ENCODE assay signal across 11 cellular contexts in genomic region chr15:80619677-80620076, GRCh38.
DNase-seq lines count a peak whose midpoint lies in the region; ATAC-seq, FAIRE-seq and TF ChIP-seq lines count a peak whose summit lies in the region.
"Had no signal": no experiment of that assay in that cellular context is flagged by ENCODE, and none has a peak within 500 bp of the region (broad histone marks: within the 10 kb centered on the region; RNA-seq: fewer than 3 reads in every experiment).

No MANE protein-coding gene starts in this region.

- peaks cover 19% of the 10 kb centered on the region for H3K4me1 ChIP-seq in endothelial cell of umbilical vein (ENCODE audit: control insufficient read depth, extremely low read depth, insufficient read depth, low read length)
- peaks cover 0 to 2% of the 10 kb centered on the region in 2 donors for H3K4me1 ChIP-seq in gastrocnemius medialis

- H4K20me1 ChIP-seq in endothelial cell of umbilical vein (replicated peaks; ENCODE audit: control insufficient read depth, extremely low read depth, insufficient read depth, low read length) = no peaks in the 10 kb centered on the region

- H3K4me3 ChIP-seq in endothelial cell of umbilical vein (replicated peaks in 1 of 3; ENCODE audit: insufficient read depth in 1 of 3, low read depth in 1 of 3, low read length in 3 of 3) (no peak overlapping the region), gastrocnemius medialis (no peak overlapping the region)
- H3K4me3 ChIP-seq: MG63, SJSA1 had no signal

- in situ Hi-C loops in gastrocnemius medialis (cut with MboI; ENCODE audit: low sequenced_read_pairs in 4 of 4) = no loop called here

- H3K36me3 Mint-ChIP-seq in activated T-helper 2 cell treated with anti-CD3 and anti-CD28 coated beads, Interferon-gamma antibody, Interleukin-2, Interleukin-4, amounts not matched to agents 10 μg/mL and 5 μg/mL and 100 μg/mL, durations not matched to agents 14 hours and 24 hours and 36 hours (ENCODE audit: low read depth) = no peaks in the 10 kb centered on the region

- no peaks in the 10 kb centered on the region for H3K9me3 ChIP-seq in endothelial cell of umbilical vein (replicated peaks; ENCODE audit: control insufficient read depth, insufficient read depth, low read length)
- peaks cover 0 to 7% (median 0%) of the 10 kb centered on the region in 3 donors for H3K9me3 ChIP-seq in gastrocnemius medialis

- no peaks in the 10 kb centered on the region for H3K79me2 ChIP-seq in endothelial cell of umbilical vein (ENCODE audit: control insufficient read depth, insufficient read depth, low read length)

- H3K27me3 ChIP-seq in endothelial cell of umbilical vein (ENCODE audit: control insufficient read depth in 2 of 2, insufficient read depth in 2 of 2, low read length in 2 of 2) = no peaks in the 10 kb centered on the region
- peaks cover 0 to 2% (median 0%) of the 10 kb centered on the region in 3 donors for H3K27me3 ChIP-seq in gastrocnemius medialis
- H3K27me3 ChIP-seq: MG63, SJSA1 had no signal

- H3K36me3 ChIP-seq in endothelial cell of umbilical vein (ENCODE audit: control insufficient read depth in 2 of 2, extremely low read depth in 1 of 2, insufficient read depth in 2 of 2, low read length in 2 of 2) (no peaks in the 10 kb centered on the region), gastrocnemius medialis (no peaks in the 10 kb centered on the region)
- H3K36me3 ChIP-seq: MG63, SJSA1 had no signal

- POLR2A ChIA-PET in endothelial cell of umbilical vein (lab: Charles Lee) = no interaction called here

- H3K9me3 Mint-ChIP-seq in activated T-helper 2 cell treated with anti-CD3 and anti-CD28 coated beads, Interferon-gamma antibody, Interleukin-2, Interleukin-4, amounts not matched to agents 10 μg/mL and 5 μg/mL and 100 μg/mL, durations not matched to agents 14 hours and 24 hours and 36 hours = peaks cover 6% of the 10 kb centered on the region

- H3K27me3 Mint-ChIP-seq in activated T-helper 2 cell treated with anti-CD3 and anti-CD28 coated beads, Interferon-gamma antibody, Interleukin-2, Interleukin-4, amounts not matched to agents 10 μg/mL and 5 μg/mL and 100 μg/mL, durations not matched to agents 14 hours and 24 hours and 36 hours (ENCODE audit: low read depth) = peaks cover 21% of the 10 kb centered on the region

- no peaks in the 10 kb centered on the region for H3K9me1 ChIP-seq in endothelial cell of umbilical vein (replicated peaks; ENCODE audit: control insufficient read depth, extremely low read depth, insufficient read depth, low read length)

- ATAC-seq in GM21576 (IDR thresholded peaks at IDR 0.05; ENCODE audit: unreplicated experiment) (no peak), gastrocnemius medialis (no peak)

- no peak overlapping the region for H3K27ac Mint-ChIP-seq in activated T-helper 2 cell treated with anti-CD3 and anti-CD28 coated beads, Interferon-gamma antibody, Interleukin-2, Interleukin-4, amounts not matched to agents 10 μg/mL and 5 μg/mL and 100 μg/mL, durations not matched to agents 14 hours and 24 hours and 36 hours

- H3K9ac ChIP-seq in endothelial cell of umbilical vein (replicated peaks; ENCODE audit: extremely low read depth, insufficient read depth, low read length) = no peak overlapping the region

- H3K4me3 Mint-ChIP-seq in activated T-helper 2 cell treated with anti-CD3 and anti-CD28 coated beads, Interferon-gamma antibody, Interleukin-2, Interleukin-4, amounts not matched to agents 10 μg/mL and 5 μg/mL and 100 μg/mL, durations not matched to agents 14 hours and 24 hours and 36 hours (ENCODE audit: low read depth) = no peak overlapping the region

- FAIRE-seq in endothelial cell of umbilical vein (lab: Jason Lieb, UNC) = peak; percentile 53
- FAIRE-seq: G401.6 had no signal

- no peak for TF ChIP-seq POLR2A in endothelial cell of umbilical vein (IDR thresholded peaks at IDR 0.05; ENCODE audit: low read depth, low read length)
- no peak for TF ChIP-seq POLR2A in gastrocnemius medialis (IDR thresholded peaks at IDR 0.05)

- H3K4me1 Mint-ChIP-seq in activated T-helper 2 cell treated with anti-CD3 and anti-CD28 coated beads, Interferon-gamma antibody, Interleukin-2, Interleukin-4, amounts not matched to agents 10 μg/mL and 5 μg/mL and 100 μg/mL, durations not matched to agents 14 hours and 24 hours and 36 hours (ENCODE audit: low read depth) = no peaks in the 10 kb centered on the region

- intact Hi-C loops in endothelial cell of umbilical vein (cut with micrococcal nuclease) (loop anchor here (1.0 to 5.0 kb wide), 3 partner anchors 21 to 157 kb away; no protein-coding TSS in a partner anchor), gastrocnemius medialis (cut with DNase I; ENCODE audit: low total_unique reads) (loop anchor here (5.0 kb wide), 1 partner anchor 158 kb away; the partner anchor contains the start of gene CEMIP)
- intact Hi-C loops in activated T-helper 2 cell treated with anti-CD3 and anti-CD28 coated beads, Interferon-gamma antibody, Interleukin-2, Interleukin-4, amounts not matched to agents 10 μg/mL and 5 μg/mL and 100 μg/mL, durations not matched to agents 14 hours and 24 hours and 36 hours (cut with micrococcal nuclease) = no loop called here

- TF ChIP-seq CTCF in endothelial cell of umbilical vein (IDR thresholded peaks at IDR 0.05; ENCODE audit: extremely low read depth in 1 of 2, insufficient read depth in 1 of 2, low read depth in 1 of 2, low read length in 2 of 2) (no peak), gastrocnemius medialis (IDR thresholded peaks at IDR 0.05 in 4 of 5, conservative IDR thresholded peaks at IDR 0.05 in 1 of 5) (peak in 2 of 5 experiments; percentile 14 to 15)

- CTCF ChIA-PET in endothelial cell of umbilical vein (lab: Charles Lee) = interaction anchor here (0.6 to 4.9 kb wide), 10 partner anchors 9 to 315 kb away, joined by 3 to 56 read pairs (median 4); partner anchors contain the start of gene CEMIP

- no TSS peak for BruUV-seq in endothelial cell of umbilical vein (replicated peaks; lab: Mats Ljungman, UMichigan)

- dilution Hi-C loops in endothelial cell of umbilical vein (cut with MboI; ENCODE audit: extremely low pct_ligation_motif_present, low sequenced_read_pairs) = no loop called here

- H3K4me2 ChIP-seq in endothelial cell of umbilical vein (ENCODE audit: insufficient read depth, low read length) = no peak overlapping the region

- DNase-seq in EH (ENCODE audit: low read depth) = peak; percentile 53
- DNase-seq in NCI-H446 treated with DMSO at 0.1 percent for 48 hours (lab: John Stamatoyannopoulos, UW) = peak; percentile 68
- no peak for DNase-seq in endothelial cell of umbilical vein (ENCODE audit: low read depth, low spot score)
- DNase-seq in myocyte (ENCODE audit: low read depth) = peak; percentile 44
- no peak for DNase-seq in activated T-helper 2 cell treated with anti-CD3 and anti-CD28 coated beads, Interferon-gamma antibody, Interleukin-2, Interleukin-4, amounts not matched to agents 10 μg/mL and 5 μg/mL and 100 μg/mL, durations not matched to agents 14 hours and 24 hours and 36 hours (ENCODE audit: low spot score)
- no peak for DNase-seq in NOMO-1 (lab: John Stamatoyannopoulos, UW; ENCODE audit: unreplicated experiment in 2 of 2)
- no peak for DNase-seq in gastrocnemius medialis
- DNase-seq: MG63 had no signal

- H2AFZ ChIP-seq in endothelial cell of umbilical vein (ENCODE audit: low read depth, low read length) = no peak overlapping the region

- H3K27ac ChIP-seq in endothelial cell of umbilical vein (ENCODE audit: insufficient read depth, low read depth, low read length) (no peak overlapping the region), gastrocnemius medialis (no peak overlapping the region)
- H3K27ac ChIP-seq: SJSA1 had no signal

TF ChIP-seq in endothelial cell of umbilical vein, 7 proteins besides CTCF, POLR2A, EP300 and RAD21:
- TF ChIP-seq POLR2AphosphoS5 (IDR thresholded peaks at IDR 0.05; ENCODE audit: insufficient read depth, low read depth, low read length) (no peak), EZH2 (IDR thresholded peaks at IDR 0.05; ENCODE audit: borderline replicate concordance, low read depth, low read length, severe bottlenecking) (no peak), JUN (IDR thresholded peaks at IDR 0.05; ENCODE audit: borderline replicate concordance, insufficient read depth, insufficient read length, low read depth) (no peak), MYC (IDR thresholded peaks at IDR 0.05; ENCODE audit: low read depth, low read length) (no peak), MAX (IDR thresholded peaks at IDR 0.05; ENCODE audit: insufficient read depth, insufficient read length) (no peak), FOS (IDR thresholded peaks at IDR 0.05; ENCODE audit: borderline replicate concordance, insufficient read depth, low read length) (no peak), GATA2 (IDR thresholded peaks at IDR 0.05; ENCODE audit: insufficient read depth, insufficient read length, low read depth, low read length) (no peak)

Comparison
In these comparisons a context has a peak if more than half of its experiments do, and no peak if none do; other contexts are left out.
1. DNase-seq: peak in EH (single experiment), NCI-H446 treated with DMSO at 0.1 percent for 48 hours (single experiment) and myocyte (single experiment); none in endothelial cell of umbilical vein (single experiment), activated T-helper 2 cell treated with anti-CD3 and anti-CD28 coated beads, Interferon-gamma antibody, Interleukin-2, Interleukin-4, amounts not matched to agents 10 μg/mL and 5 μg/mL and 100 μg/mL, durations not matched to agents 14 hours and 24 hours and 36 hours (single experiment), NOMO-1 (0 of 2) and gastrocnemius medialis (0 of 2).